26 cellular contexts compared by ENCODE assay signal in genomic region chr11:19961225-19961624, GRCh38.
"Had no signal": no experiment of that assay in that cellular context is flagged by ENCODE, and none has a peak within 500 bp of the region (broad histone marks: within the 10 kb centered on the region; RNA-seq: fewer than 3 reads in every experiment).

No MANE protein-coding gene starts in this region.

- H3K4me3 ChIP-seq: gastroesophageal sphincter, heart left ventricle, hepatocyte, lower lobe of right lung, right lobe of liver, suprapubic skin, thyroid gland had no signal

- H3K9ac ChIP-seq: parathyroid adenoma had no signal

- H3K27ac ChIP-seq: epithelial cell of prostate, foreskin keratinocyte, gastroesophageal sphincter, heart left ventricle, hepatocyte, lower lobe of right lung, neutrophil, parathyroid adenoma, right lobe of liver, suprapubic skin, thyroid gland had no signal

- H2AFZ ChIP-seq: hepatocyte, parathyroid adenoma had no signal

- H3K79me2 ChIP-seq: parathyroid adenoma had no signal

- DNase-seq: cerebellar nuclear complex; effector CD8-positive, alpha-beta T cell; endodermal cell; foreskin keratinocyte; heart left ventricle; kidney; left cardiac atrium; left ventricle myocardium superior; lower lobe of right lung; natural killer cell; right lobe of liver; small intestine; stimulated activated CD4-positive, alpha-beta T cell treated with anti-CD3 and anti-CD28 coated beads, Interleukin-15, amount 100 ng/mL, for 24 hours; stimulated activated CD4-positive, alpha-beta T cell treated with anti-CD3 and anti-CD28 coated beads, Interleukin-2, amount 100 ng/mL, for 48 hours; stimulated activated CD8-positive, alpha-beta memory T cell treated with anti-CD3 and anti-CD28 coated beads, Interleukin-4, amount 100 ng/mL, for 48 hours; stimulated activated naive CD4-positive, alpha-beta T cell; stimulated activated naive CD8-positive, alpha-beta T cell treated with anti-CD3 and anti-CD28 coated beads, Interleukin-15, amount 100 ng/mL, for 72 hours; thyroid gland; trophoblast cell had no signal

- H3K4me1 ChIP-seq: lower lobe of right lung, parathyroid adenoma, suprapubic skin had no signal

- H3K36me3 ChIP-seq: right lobe of liver, suprapubic skin, thyroid gland had no signal

- H3K4me2 ChIP-seq: hepatocyte had no signal

- H3K9me3 ChIP-seq: gastroesophageal sphincter, heart left ventricle, lower lobe of right lung, neutrophil, right lobe of liver, suprapubic skin, thyroid gland had no signal

- ATAC-seq: esophagus mucosa; foreskin keratinocyte; gastroesophageal sphincter; heart left ventricle; left cardiac atrium; left ventricle myocardium superior; lower lobe of right lung; natural killer cell; right lobe of liver; stimulated activated naive CD8-positive, alpha-beta T cell treated with anti-CD3 and anti-CD28 coated beads, Interleukin-15, amount 100 ng/mL, for 72 hours had no signal

- H3K27me3 ChIP-seq: foreskin keratinocyte, gastroesophageal sphincter, heart left ventricle, hepatocyte, right lobe of liver, suprapubic skin, thyroid gland had no signal
